ENCODE assay signal across 8 cellular contexts in genomic region chr3:113746069-113746954, GRCh38. TPM values are rescaled to one million over a fixed set of nuclear protein-coding genes. Genes with fewer than 3 reads are reported as not detected.
A peak's percentile ranks its signal among the peaks of the same experiment; 100 is the strongest.
DNase-seq lines count a peak whose midpoint lies in the region; ATAC-seq and TF ChIP-seq lines count a peak whose summit lies in the region.

Gene NAA50 (minus strand): TSS chr3:113746249. CDS start chr3:113745949, 300 bp downstream.

- ATAC-seq in HG02840 (IDR thresholded peaks at IDR 0.05; ENCODE audit: low FRiP score, unreplicated experiment) (peak; percentile 54), heart left ventricle (peak; percentile 95 to 96 (median 96))

- no peaks in the 10 kb centered on the region for H3K27me3 ChIP-seq in heart left ventricle

- DNase-seq in GM12865 (ENCODE audit: low read depth) (peak; percentile 96), NCI-H146 treated with DMSO at 0.1 percent for 48 hours (lab: John Stamatoyannopoulos, UW; ENCODE audit: unreplicated experiment) (peak; percentile 97), amniotic epithelial cell (ENCODE audit: low read depth) (peak; percentile 96), heart left ventricle (peak; percentile 95 to 97 (median 96)), pons (ENCODE audit: low spot score) (peak; percentile 98), type B pancreatic cell (ENCODE audit: extremely low spot score, unreplicated experiment) (peak; percentile 88)

- H3K27ac ChIP-seq in heart left ventricle: peak within 1 kb of the TSS; percentile 94 to 100 (median 98)

- intact Hi-C loops in T-helper 1 cell treated with Interleukin-12 subunit alpha and Interleukin-12 subunit beta and Interleukin-4 antibody, amounts not matched to agents 30 ng/mL and 1 ng/mL, for 36 hours (cut with micrococcal nuclease): loop anchor here (1.0 to 10.0 kb wide), 13 partner anchors 37 to 1614 kb away; partner anchors contain the start of genes GCSAM, SIDT1, SPICE1 and USF3
- intact Hi-C loops in heart left ventricle (cut with DNase I): loop anchor here in 7 of 10 donors (1.0 to 10.0 kb wide), 15 partner anchors 36 to 1401 kb away; partner anchors contain the start of genes CCDC191 (in 4 of the 7), QTRT2 (in 4 of the 7), USF3 (in 4 of the 7) and GRAMD1C (in 3 of the 7)

- peak within 1 kb of the TSS; percentile 98 for H3K4me3 Mint-ChIP-seq in type B pancreatic cell

- peaks cover 39% of the 10 kb centered on the region for H3K4me1 Mint-ChIP-seq in type B pancreatic cell (ENCODE audit: unreplicated experiment)

- H3K4me3 ChIP-seq in GM12865 (ENCODE audit: low read depth, low read length): peak within 1 kb of the TSS; percentile 96
- H3K4me3 ChIP-seq in heart left ventricle: peak within 1 kb of the TSS; percentile 63 to 95 (median 85)

- H3K27me3 Mint-ChIP-seq in type B pancreatic cell: no peaks in the 10 kb centered on the region

- TF ChIP-seq CTCF in GM12865 (IDR thresholded peaks at IDR 0.05; ENCODE audit: insufficient read depth, low read depth, low read length, missing control alignments): no peak
- TF ChIP-seq CTCF in heart left ventricle (IDR thresholded peaks at IDR 0.05): no peak
- no peak for TF ChIP-seq CTCF in type B pancreatic cell (conservative IDR thresholded peaks at IDR 0.05)

- peak in 1 of 2 donors; percentile 78 for TF ChIP-seq POLR2A in heart left ventricle (IDR thresholded peaks at IDR 0.05)

- H3K9me3 ChIP-seq in heart left ventricle: no peaks in the 10 kb centered on the region

- H3K36me3 ChIP-seq in heart left ventricle: no peaks in the 10 kb centered on the region

- H3K4me1 ChIP-seq in heart left ventricle: peaks cover 6 to 69% (median 36%) of the 10 kb centered on the region in 12 donors

- H3K36me3 Mint-ChIP-seq in type B pancreatic cell: peaks cover 4% of the 10 kb centered on the region

- H3K9me3 Mint-ChIP-seq in type B pancreatic cell: no peaks in the 10 kb centered on the region

- WGBS in heart left ventricle, 4 donors: 0% methylated on average over 59 of the region's 59 CpGs

- H3K27ac Mint-ChIP-seq in type B pancreatic cell: peak within 1 kb of the TSS; percentile 100

RNA-seq across cellular contexts. Expression of gene NAA50, which starts in this region (rescaled TPM):
- 96.3 and 108 TPM in 2 replicates for total RNA-seq in T-helper 1 cell treated with Interleukin-12 subunit alpha and Interleukin-12 subunit beta and Interleukin-4 antibody, amounts not matched to agents 30 ng/mL and 1 ng/mL, for 36 hours
- total RNA-seq in heart left ventricle: 100 to 1,000 TPM in 2 of 9 donors, 10 to 100 TPM in 7; 64.0 to 103 (median 77.6) TPM
- polyA plus RNA-seq in heart left ventricle: 100 to 1,000 TPM in 1 of 2 donors, 10 to 100 TPM in 1; 15.0 to 147 TPM
- total RNA-seq in type B pancreatic cell (ENCODE audit: low replicate concordance): 117 and 138 TPM in 2 replicates

Comparison
In these comparisons a context has a peak if more than half of its experiments do, and no peak if none do; other contexts are left out.
1. Peak in every context shown above with its lines: DNase-seq, ATAC-seq, H3K4me3 ChIP-seq and H3K27ac ChIP-seq.